Comparison of ENCODE assay signal across 25 cellular contexts in genomic region chr2:140270229-140270628, GRCh38.
DNase-seq lines count a peak whose midpoint lies in the region; ATAC-seq, FAIRE-seq and TF ChIP-seq lines count a peak whose summit lies in the region.
"Had no signal": no experiment of that assay in that cellular context is flagged by ENCODE, and none has a peak within 500 bp of the region (broad histone marks: within the 10 kb centered on the region; RNA-seq: fewer than 3 reads in every experiment).

No MANE protein-coding gene starts in this region.

- H3K79me2 ChIP-seq in endothelial cell of umbilical vein (ENCODE audit: control insufficient read depth, insufficient read depth, low read length): no peaks in the 10 kb centered on the region

- H3K9ac ChIP-seq in endothelial cell of umbilical vein (replicated peaks; ENCODE audit: extremely low read depth, insufficient read depth, low read length): no peak overlapping the region
- H3K9ac ChIP-seq: BLaER1 had no signal

- intact Hi-C loops in endothelial cell of umbilical vein (cut with micrococcal nuclease): no loop called here

- H3K4me1 ChIP-seq in endothelial cell of umbilical vein (ENCODE audit: control insufficient read depth, extremely low read depth, insufficient read depth, low read length): peaks cover 6% of the 10 kb centered on the region
- H3K4me1 ChIP-seq: BLaER1 had no signal

- no peaks in the 10 kb centered on the region for H4K20me1 ChIP-seq in endothelial cell of umbilical vein (replicated peaks; ENCODE audit: control insufficient read depth, extremely low read depth, insufficient read depth, low read length)
- H4K20me1 ChIP-seq: BLaER1 had no signal

- no TSS peak for BruUV-seq in endothelial cell of umbilical vein (replicated peaks; lab: Mats Ljungman, UMichigan)

- dilution Hi-C loops in endothelial cell of umbilical vein (cut with MboI; ENCODE audit: extremely low pct_ligation_motif_present, low sequenced_read_pairs): no loop called here

- H2AFZ ChIP-seq in endothelial cell of umbilical vein (ENCODE audit: low read depth, low read length): peak overlapping the region; percentile 53

- peak overlapping the region; percentile 12 for H3K27ac ChIP-seq in endothelial cell of umbilical vein (ENCODE audit: insufficient read depth, low read depth, low read length)
- H3K27ac ChIP-seq: BLaER1, HL-60 had no signal

- DNase-seq in NCI-H748 (lab: John Stamatoyannopoulos, UW; ENCODE audit: unreplicated experiment): peak; percentile 48
- DNase-seq in NCI-H748 treated with DMSO at 0.1 percent for 48 hours (lab: John Stamatoyannopoulos, UW): no peak
- peak; percentile 19 for DNase-seq in NCI-H146 treated with DMSO at 0.1 percent for 48 hours (lab: John Stamatoyannopoulos, UW; ENCODE audit: unreplicated experiment)
- peak; percentile 76 for DNase-seq in endothelial cell of umbilical vein (ENCODE audit: low read depth, low spot score)
- DNase-seq: 8988T; CD4-positive, CD25-positive, alpha-beta regulatory T cell; DMS153; DND-41; GOT3; Karpas-422; NCI-H1092; NCI-H1417 treated with DMSO at 0.1 percent for 48 hours; NCI-H187 treated with DMSO at 0.1 percent for 48 hours; NCI-H2107; NCI-H446 treated with DMSO at 0.1 percent for 48 hours; NCI-H526; Right ventricle myocardium superior; RPMI8226; SW 1271 had no signal

- no peak overlapping the region for H3K4me2 ChIP-seq in endothelial cell of umbilical vein (ENCODE audit: insufficient read depth, low read length)
- H3K4me2 ChIP-seq: BLaER1 had no signal

- no peak for TF ChIP-seq CTCF in endothelial cell of umbilical vein (IDR thresholded peaks at IDR 0.05; ENCODE audit: extremely low read depth in 1 of 2, insufficient read depth in 1 of 2, low read depth in 1 of 2, low read length in 2 of 2)

- no peaks in the 10 kb centered on the region for H3K27me3 ChIP-seq in endothelial cell of umbilical vein (ENCODE audit: control insufficient read depth in 2 of 2, insufficient read depth in 2 of 2, low read length in 2 of 2)
- H3K27me3 ChIP-seq: BLaER1 had no signal

- POLR2A ChIA-PET in endothelial cell of umbilical vein (lab: Charles Lee): no interaction called here

- no peaks in the 10 kb centered on the region for H3K9me1 ChIP-seq in endothelial cell of umbilical vein (replicated peaks; ENCODE audit: control insufficient read depth, extremely low read depth, insufficient read depth, low read length)

- no peaks in the 10 kb centered on the region for H3K9me3 ChIP-seq in endothelial cell of umbilical vein (replicated peaks; ENCODE audit: control insufficient read depth, insufficient read depth, low read length)
- H3K9me3 ChIP-seq: BLaER1, HAP-1 had no signal

- H3K36me3 ChIP-seq in endothelial cell of umbilical vein (ENCODE audit: control insufficient read depth in 2 of 2, extremely low read depth in 1 of 2, insufficient read depth in 2 of 2, low read length in 2 of 2): no peaks in the 10 kb centered on the region
- H3K36me3 ChIP-seq: BLaER1, HAP-1 had no signal

- CTCF ChIA-PET in endothelial cell of umbilical vein (lab: Charles Lee): no interaction called here

- FAIRE-seq in endothelial cell of umbilical vein (lab: Jason Lieb, UNC): peak; percentile 70

- ATAC-seq in GM18517 (IDR thresholded peaks at IDR 0.05; ENCODE audit: unreplicated experiment) (no peak), HG03175 (IDR thresholded peaks at IDR 0.05; ENCODE audit: unreplicated experiment) (no peak), GM18498 (IDR thresholded peaks at IDR 0.05; ENCODE audit: unreplicated experiment) (no peak)

- TF ChIP-seq POLR2A in endothelial cell of umbilical vein (IDR thresholded peaks at IDR 0.05; ENCODE audit: low read depth, low read length): no peak

- H3K4me3 ChIP-seq in endothelial cell of umbilical vein (replicated peaks in 1 of 3; ENCODE audit: insufficient read depth in 1 of 3, low read depth in 1 of 3, low read length in 3 of 3): no peak overlapping the region
- H3K4me3 ChIP-seq: BLaER1, HAP-1 had no signal

TF ChIP-seq in endothelial cell of umbilical vein, 7 proteins besides CTCF, POLR2A, EP300 and RAD21:
- TF ChIP-seq EZH2 (IDR thresholded peaks at IDR 0.05; ENCODE audit: borderline replicate concordance, low read depth, low read length, severe bottlenecking): no peak
- TF ChIP-seq MAX (IDR thresholded peaks at IDR 0.05; ENCODE audit: insufficient read depth, insufficient read length): no peak
- no peak for TF ChIP-seq MYC (IDR thresholded peaks at IDR 0.05; ENCODE audit: low read depth, low read length)
- peak; percentile 35 for TF ChIP-seq JUN (IDR thresholded peaks at IDR 0.05; ENCODE audit: borderline replicate concordance, insufficient read depth, insufficient read length, low read depth)
- TF ChIP-seq POLR2AphosphoS5 (IDR thresholded peaks at IDR 0.05; ENCODE audit: insufficient read depth, low read depth, low read length): no peak
- TF ChIP-seq FOS (IDR thresholded peaks at IDR 0.05; ENCODE audit: borderline replicate concordance, insufficient read depth, low read length): peak; percentile 69
- TF ChIP-seq GATA2 (IDR thresholded peaks at IDR 0.05; ENCODE audit: insufficient read depth, insufficient read length, low read depth, low read length): no peak
